15 cellular contexts compared by ENCODE assay signal in genomic region chr1:164240081-164240480, GRCh38.
DNase-seq lines count a peak whose midpoint lies in the region; ATAC-seq and TF ChIP-seq lines count a peak whose summit lies in the region.
"Had no signal": no experiment of that assay in that cellular context is flagged by ENCODE, and none has a peak within 500 bp of the region (broad histone marks: within the 10 kb centered on the region; RNA-seq: fewer than 3 reads in every experiment).

No MANE protein-coding gene starts in this region.

- TF ChIP-seq CTCF in Calu3 (IDR thresholded peaks at IDR 0.05; ENCODE audit: unreplicated experiment) (no peak), astrocyte of the cerebellum (IDR thresholded peaks at IDR 0.05; ENCODE audit: low read depth, low read length, missing control alignments) (peak; percentile 20), prostate gland (IDR thresholded peaks at IDR 0.05) (peak in 2 of 4 experiments; percentile 26 to 29)

- H3K9me3 ChIP-seq in prostate gland, result no peaks in the 10 kb centered on the region
- H3K9me3 ChIP-seq: gastroesophageal sphincter had no signal

- H3K4me3 ChIP-seq in astrocyte of the cerebellum (ENCODE audit: low read depth, low read length), result no peak overlapping the region
- H3K4me3 ChIP-seq in prostate gland, result no peak overlapping the region
- H3K4me3 ChIP-seq: gastroesophageal sphincter had no signal

- no TSS peak for BruUV-seq in Calu3 (replicated peaks; lab: Mats Ljungman, UMichigan)

- no peak overlapping the region for H3K27ac Mint-ChIP-seq in Calu3 (ENCODE audit: unreplicated experiment)
- H3K27ac Mint-ChIP-seq: activated CD8-positive, alpha-beta memory T cell treated with anti-CD3 and anti-CD28 coated beads, Interleukin-2, amount 10 ng/mL, durations not matched to agents 7 days and 5 days; activated naive CD4-positive, alpha-beta T cell treated with anti-CD3 and anti-CD28 coated beads, Interleukin-2, amount 50 U/mL, for 24 hours had no signal

- no peaks in the 10 kb centered on the region for H3K27me3 ChIP-seq in prostate gland (replicated peaks; ENCODE audit: insufficient read depth)
- H3K27me3 ChIP-seq: gastroesophageal sphincter had no signal

- no peaks in the 10 kb centered on the region for H3K4me1 Mint-ChIP-seq in Calu3 (ENCODE audit: low read depth, unreplicated experiment)
- H3K4me1 Mint-ChIP-seq: activated CD8-positive, alpha-beta memory T cell treated with anti-CD3 and anti-CD28 coated beads, Interleukin-2, amount 10 ng/mL, durations not matched to agents 7 days and 5 days; activated naive CD4-positive, alpha-beta T cell treated with anti-CD3 and anti-CD28 coated beads, Interleukin-2, amount 50 U/mL, for 24 hours had no signal

- CTCF ChIA-PET in Calu3 (lab: Charles Lee), result no interaction called here

- no peak for TF ChIP-seq EP300 in Ishikawa (IDR thresholded peaks at IDR 0.05; ENCODE audit: borderline replicate concordance)

- WGBS in prostate gland, result 58% methylated on average over 4 of the region's 4 CpGs

- H3K4me3 Mint-ChIP-seq in Calu3 (ENCODE audit: low read depth, unreplicated experiment), result no peak overlapping the region
- H3K4me3 Mint-ChIP-seq: activated CD8-positive, alpha-beta memory T cell treated with anti-CD3 and anti-CD28 coated beads, Interleukin-2, amount 10 ng/mL, durations not matched to agents 7 days and 5 days; activated naive CD4-positive, alpha-beta T cell treated with anti-CD3 and anti-CD28 coated beads, Interleukin-2, amount 50 U/mL, for 24 hours had no signal

- peak; percentile 52 for TF ChIP-seq RAD21 in Ishikawa (IDR thresholded peaks at IDR 0.05; ENCODE audit: low read depth)

- in situ Hi-C loops in astrocyte of the cerebellum (cut with HindIII; ENCODE audit: low sequenced_read_pairs), result no loop called here

- DNase-seq in Calu3 (peak; percentile 6), astrocyte of the cerebellum (ENCODE audit: low read depth) (no peak), left kidney (ENCODE audit: low read depth, low spot score) (peak; percentile 51), NCI-H187 treated with DMSO at 0.1 percent for 48 hours (lab: John Stamatoyannopoulos, UW) (no peak), prostate gland (ENCODE audit: low spot score) (no peak)
- DNase-seq: activated CD8-positive, alpha-beta memory T cell treated with anti-CD3 and anti-CD28 coated beads, Interleukin-2, amount 10 ng/mL, durations not matched to agents 7 days and 5 days; dermis blood vessel endothelial cell; GOT3; NCI-H1694; stimulated activated CD4-positive, alpha-beta T cell treated with anti-CD3 and anti-CD28 coated beads, Interleukin-1b, Interleukin-23, amount 100 ng/mL, for 48 hours; stimulated activated naive CD4-positive, alpha-beta T cell treated with Interleukin-2 at 50 U/mL for 16 hours had no signal

- H3K27me3 Mint-ChIP-seq in Calu3 (ENCODE audit: unreplicated experiment), result no peaks in the 10 kb centered on the region
- H3K27me3 Mint-ChIP-seq: activated CD8-positive, alpha-beta memory T cell treated with anti-CD3 and anti-CD28 coated beads, Interleukin-2, amount 10 ng/mL, durations not matched to agents 7 days and 5 days; activated naive CD4-positive, alpha-beta T cell treated with anti-CD3 and anti-CD28 coated beads, Interleukin-2, amount 50 U/mL, for 24 hours had no signal

- ATAC-seq in HG02610 (IDR thresholded peaks at IDR 0.05; ENCODE audit: unreplicated experiment), result no peak
- ATAC-seq: activated CD8-positive, alpha-beta memory T cell treated with anti-CD3 and anti-CD28 coated beads, Interleukin-2, amount 10 ng/mL, durations not matched to agents 7 days and 5 days; gastroesophageal sphincter had no signal

- TF ChIP-seq POLR2A in prostate gland (IDR thresholded peaks at IDR 0.05), result no peak

- H3K36me3 Mint-ChIP-seq in Calu3 (ENCODE audit: insufficient read depth, unreplicated experiment), result no peaks in the 10 kb centered on the region
- H3K36me3 Mint-ChIP-seq: activated CD8-positive, alpha-beta memory T cell treated with anti-CD3 and anti-CD28 coated beads, Interleukin-2, amount 10 ng/mL, durations not matched to agents 7 days and 5 days; activated naive CD4-positive, alpha-beta T cell treated with anti-CD3 and anti-CD28 coated beads, Interleukin-2, amount 50 U/mL, for 24 hours had no signal

- no peak overlapping the region for H3K27ac ChIP-seq in prostate gland
- H3K27ac ChIP-seq: gastroesophageal sphincter had no signal

- peaks cover 9% of the 10 kb centered on the region for H3K9me3 Mint-ChIP-seq in Calu3 (ENCODE audit: low read depth, unreplicated experiment)
- H3K9me3 Mint-ChIP-seq: activated naive CD4-positive, alpha-beta T cell treated with anti-CD3 and anti-CD28 coated beads, Interleukin-2, amount 50 U/mL, for 24 hours had no signal

- H3K4me1 ChIP-seq in prostate gland (replicated peaks), result no peaks in the 10 kb centered on the region
- H3K4me1 ChIP-seq: gastroesophageal sphincter had no signal

- intact Hi-C loops in Calu3 (cut with micrococcal nuclease; ENCODE audit: unreplicated experiment) (loop anchor here (5.0 kb wide), 1 partner anchor 377 kb away; no protein-coding TSS in a partner anchor), prostate gland (cut with DNase I) (no loop called here)

- no peaks in the 10 kb centered on the region for H3K36me3 ChIP-seq in prostate gland
- H3K36me3 ChIP-seq: gastroesophageal sphincter had no signal

TF ChIP-seq in Ishikawa, 13 proteins besides CTCF, POLR2A, EP300 and RAD21:
- TF ChIP-seq ZBTB7A (IDR thresholded peaks at IDR 0.05; ENCODE audit: low read depth) (no peak), TCF12 (IDR thresholded peaks at IDR 0.05; ENCODE audit: low read depth) (no peak), NFIC (IDR thresholded peaks at IDR 0.05) (no peak), TAF1 (IDR thresholded peaks at IDR 0.05; ENCODE audit: low read depth) (no peak), EGR1 (IDR thresholded peaks at IDR 0.05) (no peak), YY1 (IDR thresholded peaks at IDR 0.05; ENCODE audit: low read depth) (no peak), FOXM1 (IDR thresholded peaks at IDR 0.05; ENCODE audit: borderline replicate concordance, low read depth) (no peak), MAX (IDR thresholded peaks at IDR 0.05) (no peak), REST (IDR thresholded peaks at IDR 0.05; ENCODE audit: low read depth) (no peak), TEAD4 (IDR thresholded peaks at IDR 0.05) (no peak)

Comparison
In these comparisons a context has a peak if more than half of its experiments do, and no peak if none do; other contexts are left out.
1. DNase-seq: peak in Calu3 (single experiment) and left kidney (single experiment); none in astrocyte of the cerebellum (single experiment), NCI-H187 treated with DMSO at 0.1 percent for 48 hours (single experiment) and prostate gland (single experiment).